Comparison of ENCODE assay signal across 7 cellular contexts in genomic region chr22:20916916-20917810, GRCh38.
DNase-seq lines count a peak whose midpoint lies in the region; ATAC-seq, FAIRE-seq and TF ChIP-seq lines count a peak whose summit lies in the region.

CRKL (plus strand) TSS chr22:20917407; CDS start chr22:20917935, 528 bp downstream.

- in situ Hi-C loops in astrocyte of the cerebellum (cut with HindIII; ENCODE audit: low sequenced_read_pairs), result no loop called here

- peak; percentile 94 for ATAC-seq in HG02981 (IDR thresholded peaks at IDR 0.05; ENCODE audit: unreplicated experiment)

- peak; percentile 98 for DNase-seq in GM18507 (ENCODE audit: extremely low spot score, insufficient read length, low read depth)
- DNase-seq in NCI-H2029 (lab: John Stamatoyannopoulos, UW), result peak; percentile 93
- peak; percentile 94 for DNase-seq in T-helper 22 cell (ENCODE audit: low read depth)
- peak; percentile 94 for DNase-seq in astrocyte of the cerebellum (ENCODE audit: low read depth)
- DNase-seq in hippocampal formation (lab: John Stamatoyannopoulos, UW), result peak; percentile 95 to 96
- DNase-seq in retinal pigment epithelial cell (ENCODE audit: low read depth), result peak; percentile 89

- peak; percentile 95 for TF ChIP-seq CTCF in astrocyte of the cerebellum (IDR thresholded peaks at IDR 0.05; ENCODE audit: low read depth, low read length, missing control alignments)
- TF ChIP-seq CTCF in retinal pigment epithelial cell (conservative IDR thresholded peaks at IDR 0.05; ENCODE audit: low read depth, low read length), result peak; percentile 90

- FAIRE-seq in GM18507 (lab: Jason Lieb, UNC), result peak; percentile 88

- H3K4me3 ChIP-seq in astrocyte of the cerebellum (ENCODE audit: low read depth, low read length), result peak within 1 kb of the TSS; percentile 98
- H3K4me3 ChIP-seq in retinal pigment epithelial cell (ENCODE audit: low read length), result peak within 1 kb of the TSS; percentile 96

Comparison
In these comparisons a context has a peak if more than half of its experiments do, and no peak if none do; other contexts are left out.
1. Peak in every context shown above with its lines: DNase-seq, ATAC-seq and H3K4me3 ChIP-seq.